ENCODE assay signal across 8 cellular contexts in genomic region chr14:36663404-36664321, GRCh38. TPM values are rescaled to one million over a fixed set of nuclear protein-coding genes. Genes with fewer than 3 reads are reported as not detected.
DNase-seq lines count a peak whose midpoint lies in the region; ATAC-seq and TF ChIP-seq lines count a peak whose summit lies in the region.

No MANE protein-coding gene starts in this region.

- H2BK120ac ChIP-seq in H9 (ENCODE audit: low read depth, low read length, poor library complexity, severe bottlenecking) = no peak overlapping the region

- H3K9me3 Mint-ChIP-seq in H9 (peaks cover 2 to 15% of the 10 kb centered on the region in 2 experiments; a peak in 4 of 5 replicates), mesothelial cell of epicardium (no peaks in the 10 kb centered on the region)

- WGBS in H9 (ENCODE audit: extremely low coverage, insufficient read length, low lambda C conversion rate) = no CpG with 5 or more reads among the region's 39 CpGs

- ATAC-seq in GM21576 (IDR thresholded peaks at IDR 0.05; ENCODE audit: unreplicated experiment) (no peak), GM19351 (IDR thresholded peaks at IDR 0.05; ENCODE audit: unreplicated experiment) (no peak)

- no peaks in the 10 kb centered on the region; a peak in 1 of 7 replicates for H3K36me3 Mint-ChIP-seq in H9 (ENCODE audit: insufficient read depth in 1 of 3, low read depth in 3 of 3)
- H3K36me3 Mint-ChIP-seq in mesothelial cell of epicardium = no peaks in the 10 kb centered on the region

- H2BK12ac ChIP-seq in H9 (ENCODE audit: insufficient read length, low read depth, low read length) = no peak overlapping the region

- H3K4ac ChIP-seq in H9 (ENCODE audit: low read depth, low read length) = no peak overlapping the region

- no peaks in the 10 kb centered on the region for H4K20me1 ChIP-seq in H9 (ENCODE audit: control insufficient read depth, insufficient read depth, insufficient read length)

- H3K27ac ChIP-seq in H9 (ENCODE audit: insufficient read length, low read depth, low read length) = no peak overlapping the region
- H3K27ac ChIP-seq in brain microvascular endothelial cell = no peak overlapping the region

- H3K56ac ChIP-seq in H9 (ENCODE audit: insufficient read length, low read depth, low read length) = no peak overlapping the region

- H2AFZ ChIP-seq in H9 (ENCODE audit: low read length) = no peak overlapping the region

- no peak overlapping the region for H2BK5ac ChIP-seq in H9 (ENCODE audit: insufficient read length, low read length)

- H3K4me1 ChIP-seq in H9 (ENCODE audit: insufficient read depth, low read length) = no peaks in the 10 kb centered on the region

- H3K23ac ChIP-seq in H9 (ENCODE audit: insufficient read length, low read depth, low read length) = no peak overlapping the region

- no peak overlapping the region for H2AK5ac ChIP-seq in H9 (ENCODE audit: insufficient read length, low read length)

- H3K4me3 Mint-ChIP-seq in H9 (peak overlapping the region; percentile 65 to 78), mesothelial cell of epicardium (peak overlapping the region; percentile 20)

- H3K4me3 ChIP-seq in AG04449 (ENCODE audit: low read depth, low read length) (peak overlapping the region; percentile 56), brain microvascular endothelial cell (ENCODE audit: low read depth, low read length) (peak overlapping the region; percentile 22)

- no peak overlapping the region for H4K8ac ChIP-seq in H9 (replicated peaks; ENCODE audit: insufficient read length, low read depth, low read length)

- H4K91ac ChIP-seq in H9 (ENCODE audit: insufficient read length, low read depth, low read length) = no peak overlapping the region

- H3K9ac ChIP-seq in H9 (ENCODE audit: extremely low read depth, insufficient read length, low read length) = no peak overlapping the region

- POLR2A ChIA-PET in AG04449 (lab: Yijun Ruan, JAX) = no interaction called here

- H3K79me2 ChIP-seq in H9 (ENCODE audit: insufficient read depth, low read length) = no peaks in the 10 kb centered on the region

- H4K5ac ChIP-seq in H9 (ENCODE audit: insufficient read length, low read depth, low read length) = no peak overlapping the region

- no peaks in the 10 kb centered on the region for H3K9me3 ChIP-seq in H9 (ENCODE audit: control insufficient read depth, low read depth, low read length)

- H3K18ac ChIP-seq in H9 (ENCODE audit: insufficient read length, low read depth, low read length) = no peak overlapping the region

- no peak overlapping the region; the same call in 1 of the 2 replicates for H3K14ac ChIP-seq in H9 (ENCODE audit: insufficient read depth, low read length)

- no peak for TF ChIP-seq CTCF in AG04449 (IDR thresholded peaks at IDR 0.05; ENCODE audit: insufficient read depth, low read length, missing control alignments)
- no peak for TF ChIP-seq CTCF in H9 (conservative IDR thresholded peaks at IDR 0.05)
- TF ChIP-seq CTCF in brain microvascular endothelial cell (IDR thresholded peaks at IDR 0.05; ENCODE audit: low read depth, low read length, missing control alignments) = no peak
- no peak for TF ChIP-seq CTCF in mesothelial cell of epicardium (IDR thresholded peaks at IDR 0.05; ENCODE audit: unreplicated experiment)

- no peak overlapping the region for H2BK20ac ChIP-seq in H9 (ENCODE audit: low read depth, low read length, poor library complexity, severe bottlenecking)

- H3K27me3 ChIP-seq in H9 (ENCODE audit: insufficient read depth, low read length) (peaks cover 88% of the 10 kb centered on the region), brain microvascular endothelial cell (replicated peaks) (peaks cover 87% of the 10 kb centered on the region)

- H2BK15ac ChIP-seq in H9 (ENCODE audit: low read depth, low read length) = no peak overlapping the region

- in situ Hi-C loops in brain microvascular endothelial cell (cut with HindIII; ENCODE audit: low pct_ligation_motif_present, low sequenced_read_pairs) = no loop called here

- H3K23me2 ChIP-seq in H9 (ENCODE audit: insufficient read length, low read depth, low read length, poor library complexity, severe bottlenecking) = peaks cover 11% of the 10 kb centered on the region

- H3K4me1 Mint-ChIP-seq in H9 (peaks cover 32 to 48% of the 10 kb centered on the region in 2 experiments), mesothelial cell of epicardium (peaks cover 29% of the 10 kb centered on the region)

- no peak overlapping the region for H3T11ph ChIP-seq in H9 (ENCODE audit: low read length)

- no peaks in the 10 kb centered on the region for H3K36me3 ChIP-seq in brain microvascular endothelial cell (replicated peaks)

- peaks cover 99% of the 10 kb centered on the region for H3K27me3 Mint-ChIP-seq in H9 (ENCODE audit: low read depth)
- peaks cover 97% of the 10 kb centered on the region for H3K27me3 Mint-ChIP-seq in mesothelial cell of epicardium (ENCODE audit: low read depth)

- CTCF ChIA-PET in AG04449 (lab: Yijun Ruan, JAX) = interaction anchor here (1.4 kb wide), 1 partner anchor 486 kb away, joined by 4 read pairs; no protein-coding TSS in a partner anchor

- DNase-seq in AG04449 (ENCODE audit: low read depth, low spot score) = no peak
- peak; percentile 58 for DNase-seq in H9
- DNase-seq in brain microvascular endothelial cell = no peak
- peak in 1 of 2 experiments; percentile 45 for DNase-seq in mesothelial cell of epicardium (ENCODE audit: low spot score in 2 of 2, unreplicated experiment in 2 of 2)
- no peak for DNase-seq in OCI-M1 (lab: John Stamatoyannopoulos, UW)
- DNase-seq in NCI-H128 (lab: John Stamatoyannopoulos, UW; ENCODE audit: unreplicated experiment) = no peak

- no peaks in the 10 kb centered on the region for H3K79me1 ChIP-seq in H9 (ENCODE audit: insufficient read depth, low read depth, low read length, poor library complexity, severe bottlenecking)

- peak overlapping the region; percentile 55 for H3K4me2 ChIP-seq in H9 (ENCODE audit: insufficient read depth, insufficient read length, low read length)

- H3K27ac Mint-ChIP-seq in H9 (peak overlapping the region in 1 of 3 experiments; percentile 14; a peak in 1 of 7 replicates), mesothelial cell of epicardium (no peak overlapping the region)

RNA-seq across cellular contexts. Expression of gene PAX9, which starts 2.0 kb away (rescaled TPM):
- total RNA-seq in H9 (2021) = not detected in 2 replicates
- total RNA-seq in mesothelial cell of epicardium = not detected in 3 replicates
